In the genomic region with DNA sequence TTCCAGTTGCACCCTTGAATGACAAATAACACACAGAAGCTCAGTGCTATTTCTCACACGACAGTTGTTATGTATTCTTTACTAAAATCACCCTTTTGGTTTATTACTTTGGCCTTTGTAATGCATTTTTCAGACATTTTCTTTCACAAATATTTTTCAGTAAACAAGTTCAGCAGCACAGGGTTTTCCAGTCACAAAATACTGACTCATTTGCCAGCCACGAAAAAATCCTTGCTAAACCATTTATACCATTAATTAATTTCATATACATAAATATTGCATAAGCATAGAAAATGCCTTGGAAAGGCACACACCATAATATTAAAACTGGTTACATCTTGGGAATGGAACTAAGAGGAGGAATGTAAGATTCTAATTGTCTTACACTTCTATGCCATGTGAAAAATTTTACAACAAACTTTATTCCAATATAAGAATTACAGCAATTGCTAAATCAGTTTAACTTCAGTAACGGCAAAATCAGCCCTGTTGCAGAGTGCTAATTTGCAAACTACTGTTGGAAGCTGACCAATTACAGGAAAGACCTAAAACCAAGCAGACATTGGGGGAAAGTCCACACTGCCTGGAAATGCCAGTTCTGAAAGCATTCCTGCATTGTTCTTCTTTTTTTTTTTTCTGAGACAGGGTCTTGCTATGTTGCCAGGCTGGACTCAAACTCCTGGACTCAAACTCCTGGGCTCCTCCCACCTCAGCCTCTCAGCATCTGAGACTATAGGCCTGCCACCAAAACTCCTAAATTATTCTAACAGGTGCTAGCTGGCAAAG, we compare ENCODE assay signal across 18 cellular contexts. TPM values are rescaled to one million over a fixed set of nuclear protein-coding genes. Genes with fewer than 3 reads are reported as not detected.
DNase-seq lines count a peak whose midpoint lies in the region; ATAC-seq, FAIRE-seq and TF ChIP-seq lines count a peak whose summit lies in the region.
"Had no signal": no experiment of that assay in that cellular context is flagged by ENCODE, and none has a peak within 500 bp of the region (broad histone marks: within the 10 kb centered on the region; RNA-seq: fewer than 3 reads in every experiment).

No MANE protein-coding gene starts in this region.

- no peaks in the 10 kb centered on the region for H3K4me1 Mint-ChIP-seq in natural killer cell treated with Interleukin-12 subunit alpha and Interleukin-12 subunit beta and Interleukin-15 and Interleukin-18, amount 100 ng/mL, for 72 hours (ENCODE audit: low read depth in 2 of 2)
- H3K4me1 Mint-ChIP-seq: CD14-positive monocyte had no signal

- H3K27me3 Mint-ChIP-seq in natural killer cell treated with Interleukin-12 subunit alpha and Interleukin-12 subunit beta and Interleukin-15 and Interleukin-18, amount 100 ng/mL, for 72 hours, result no peaks in the 10 kb centered on the region

- peak; percentile 61 for DNase-seq in AG10803 (ENCODE audit: low read depth)
- DNase-seq in GM04503 (ENCODE audit: low read depth), result peak; percentile 21
- no peak for DNase-seq in right lobe of liver
- DNase-seq in HTR-8/SVneo (ENCODE audit: insufficient read length, low spot score), result no peak
- DNase-seq in natural killer cell treated with Interleukin-12 subunit alpha and Interleukin-12 subunit beta and Interleukin-15 and Interleukin-18, amount 100 ng/mL, for 72 hours (ENCODE audit: low spot score), result no peak
- DNase-seq: Caco-2, GOT3, NCI-H1417, NCI-H187 treated with DMSO at 0.1 percent for 48 hours, NCI-H69, Right ventricle myocardium superior had no signal

- no peaks in the 10 kb centered on the region for H3K27me3 ChIP-seq in right lobe of liver

- peaks cover 0 to 22% (median 2%) of the 10 kb centered on the region in 4 donors for H3K36me3 ChIP-seq in right lobe of liver

- no peaks in the 10 kb centered on the region for H3K9me3 Mint-ChIP-seq in natural killer cell treated with Interleukin-12 subunit alpha and Interleukin-12 subunit beta and Interleukin-15 and Interleukin-18, amount 100 ng/mL, for 72 hours
- H3K9me3 Mint-ChIP-seq: CD14-positive monocyte had no signal

- H3K27ac ChIP-seq in cingulate gyrus (ENCODE audit: low read depth, low read length) (peak overlapping the region; percentile 29), right lobe of liver (no peak overlapping the region)
- H3K27ac ChIP-seq: HL-60, SK-N-MC had no signal

- peak; percentile 27 to 60 (median 50) for ATAC-seq in right lobe of liver
- no peak for ATAC-seq in GM18502 (IDR thresholded peaks at IDR 0.05; ENCODE audit: poor library complexity, unreplicated experiment)
- no peak for ATAC-seq in natural killer cell treated with Interleukin-12 subunit alpha and Interleukin-12 subunit beta and Interleukin-15 and Interleukin-18, amount 100 ng/mL, for 72 hours
- ATAC-seq in HG03045 (IDR thresholded peaks at IDR 0.05; ENCODE audit: unreplicated experiment), result no peak

- H3K4me3 ChIP-seq in AG10803 (ENCODE audit: low read length) (no peak overlapping the region), right lobe of liver (no peak overlapping the region)
- H3K4me3 ChIP-seq: K562, SK-N-MC had no signal

- H3K4me3 Mint-ChIP-seq in natural killer cell treated with Interleukin-12 subunit alpha and Interleukin-12 subunit beta and Interleukin-15 and Interleukin-18, amount 100 ng/mL, for 72 hours, result no peak overlapping the region
- H3K4me3 Mint-ChIP-seq: CD14-positive monocyte had no signal

- H3K27ac Mint-ChIP-seq in natural killer cell treated with Interleukin-12 subunit alpha and Interleukin-12 subunit beta and Interleukin-15 and Interleukin-18, amount 100 ng/mL, for 72 hours, result no peak overlapping the region

- no peak for TF ChIP-seq POLR2A in right lobe of liver (IDR thresholded peaks at IDR 0.05)

- H3K4me1 ChIP-seq in right lobe of liver, result peaks cover 0 to 11% (median 0%) of the 10 kb centered on the region in 4 donors
- H3K4me1 ChIP-seq: Caco-2 had no signal

- intact Hi-C loops in right lobe of liver (cut with DNase I), result no loop called here

- no peaks in the 10 kb centered on the region for H3K9me3 ChIP-seq in right lobe of liver
- H3K9me3 ChIP-seq: Caco-2 had no signal

- peaks cover 4% of the 10 kb centered on the region for H3K36me3 Mint-ChIP-seq in natural killer cell treated with Interleukin-12 subunit alpha and Interleukin-12 subunit beta and Interleukin-15 and Interleukin-18, amount 100 ng/mL, for 72 hours

- no peak for FAIRE-seq in HTR-8/SVneo (lab: Jason Lieb, UNC)
- FAIRE-seq: K562 had no signal

- WGBS in right lobe of liver (ENCODE audit: insufficient coverage, low coverage, low lambda C conversion rate, missing lambda C conversion rate), result 44% methylated on average over 3 of the region's 3 CpGs

- TF ChIP-seq CTCF in AG10803 (conservative IDR thresholded peaks at IDR 0.05; ENCODE audit: low read length), result no peak
- TF ChIP-seq CTCF in right lobe of liver (IDR thresholded peaks at IDR 0.05), result no peak

RNA-seq across cellular contexts. Expression of a gene that starts 31.6 kb away (rescaled TPM):
- total RNA-seq in right lobe of liver, result 100 to 1,000 TPM in 4 of 6 experiments, 10 to 100 TPM in 2; 45.5 to 162 (median 129) TPM
- 1 to 10 TPM in 1 of 2 donors, under 1 TPM in 1; 0.47 to 1.3 TPM for total RNA-seq in natural killer cell treated with Interleukin-12 subunit alpha and Interleukin-12 subunit beta and Interleukin-15 and Interleukin-18, amount 100 ng/mL, for 72 hours

RNA-seq across cellular contexts. Expression of a gene that starts 32.4 kb away (rescaled TPM):
- total RNA-seq in right lobe of liver, result 10 to 100 TPM; 13.2 to 40.7 (median 25.3) TPM
- 100 to 1,000 TPM; 113 to 156 TPM for total RNA-seq in natural killer cell treated with Interleukin-12 subunit alpha and Interleukin-12 subunit beta and Interleukin-15 and Interleukin-18, amount 100 ng/mL, for 72 hours

RNA-seq across cellular contexts. Expression of a gene that starts 42.8 kb away (rescaled TPM):
- total RNA-seq in right lobe of liver, result 1 to 10 TPM; 4.7 to 9.0 (median 5.6) TPM
- total RNA-seq in natural killer cell treated with Interleukin-12 subunit alpha and Interleukin-12 subunit beta and Interleukin-15 and Interleukin-18, amount 100 ng/mL, for 72 hours, result 10 to 100 TPM; 15.7 to 23.4 TPM

Comparison
In these comparisons a context has a peak if more than half of its experiments do, and no peak if none do; other contexts are left out.
1. DNase-seq: peak in AG10803 (single experiment) and GM04503 (single experiment); none in right lobe of liver (0 of 3), HTR-8/SVneo (single experiment) and natural killer cell treated with Interleukin-12 subunit alpha and Interleukin-12 subunit beta and Interleukin-15 and Interleukin-18, amount 100 ng/mL, for 72 hours (single experiment).
2. ATAC-seq: peak in right lobe of liver (4 of 4); none in GM18502 (single experiment), natural killer cell treated with Interleukin-12 subunit alpha and Interleukin-12 subunit beta and Interleukin-15 and Interleukin-18, amount 100 ng/mL, for 72 hours (0 of 2) and HG03045 (single experiment).
3. RNA of a gene that starts 31.6 kb away (total RNA-seq): 45.5 to 162 TPM in right lobe of liver; 0.47 to 1.3 TPM in natural killer cell treated with Interleukin-12 subunit alpha and Interleukin-12 subunit beta and Interleukin-15 and Interleukin-18, amount 100 ng/mL, for 72 hours; every median in the first group is over 10 times any median in the second.